In the genomic region with DNA sequence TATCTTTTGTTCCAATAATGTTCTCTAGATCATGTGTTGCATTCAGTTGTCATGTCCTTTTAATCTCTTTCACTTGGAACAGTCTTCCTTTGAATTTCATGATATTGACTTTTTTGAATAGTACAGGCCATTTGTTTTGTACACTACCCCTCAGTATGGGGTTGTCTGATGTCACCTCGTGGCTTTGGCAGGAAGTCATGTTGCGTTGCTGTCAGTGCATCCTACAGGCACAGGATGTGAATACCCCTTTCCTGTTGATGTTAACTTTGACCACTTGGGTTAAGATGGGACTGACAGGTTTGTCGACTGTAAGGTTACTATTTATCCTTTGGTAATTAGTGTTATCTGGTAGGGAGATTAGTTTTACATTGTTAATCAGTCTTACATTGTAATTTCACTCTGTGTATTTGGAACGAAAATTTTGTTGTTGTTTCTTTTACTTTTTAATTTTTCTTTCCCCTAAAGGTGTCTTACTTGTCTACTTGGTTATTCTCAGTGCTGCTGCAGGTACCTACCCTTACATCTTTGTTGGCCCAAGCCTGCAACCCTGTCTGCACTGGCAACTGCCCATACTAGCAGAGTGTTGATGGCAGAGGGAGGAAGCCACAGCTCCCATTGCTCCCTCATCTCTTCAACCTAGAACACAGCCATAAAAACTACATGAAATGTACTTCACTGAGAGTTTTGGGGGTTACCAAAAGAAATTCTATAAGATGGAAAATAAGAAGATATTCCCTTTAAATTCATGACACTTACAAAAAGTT, we compare ENCODE assay signal across 9 cellular contexts. TPM values are rescaled to one million over a fixed set of nuclear protein-coding genes. Genes with fewer than 3 reads are reported as not detected.
A peak's percentile ranks its signal among the peaks of the same experiment; 100 is the strongest.
DNase-seq lines count a peak whose midpoint lies in the region; ATAC-seq and TF ChIP-seq lines count a peak whose summit lies in the region.
"Had no signal": no experiment of that assay in that cellular context is flagged by ENCODE, and none has a peak within 500 bp of the region (broad histone marks: within the 10 kb centered on the region; RNA-seq: fewer than 3 reads in every experiment).

No MANE protein-coding gene starts in this region.

- TF ChIP-seq CTCF in mucosa of descending colon (IDR thresholded peaks at IDR 0.05) (no peak), ovary (IDR thresholded peaks at IDR 0.05) (no peak)

- H4K20me1 ChIP-seq in Karpas-422 (ENCODE audit: insufficient read depth, low read depth, low read length): no peaks in the 10 kb centered on the region

- H3K4me2 ChIP-seq in Karpas-422 (ENCODE audit: low read depth, low read length, poor library complexity, severe bottlenecking): no peak overlapping the region
- H3K4me2 ChIP-seq: KMS-11 had no signal

- no peak overlapping the region for H3K27ac ChIP-seq in ovary
- H3K27ac ChIP-seq in Karpas-422 (ENCODE audit: low read length): no peak overlapping the region
- H3K27ac ChIP-seq: KMS-11 had no signal

- H3K9ac ChIP-seq in Karpas-422 (ENCODE audit: low read length): no peak overlapping the region
- H3K9ac ChIP-seq: KMS-11 had no signal

- WGBS in ovary, 3 donors: 51 to 65% (median 58%) methylated on average over 4 of the region's 4 CpGs

- no peaks in the 10 kb centered on the region for H3K79me2 ChIP-seq in Karpas-422 (ENCODE audit: low read length)

- no peak overlapping the region for H2AFZ ChIP-seq in Karpas-422 (ENCODE audit: low read length)

- H3K36me3 ChIP-seq in mucosa of descending colon (ENCODE audit: low read depth) (no peaks in the 10 kb centered on the region), ovary (no peaks in the 10 kb centered on the region), Karpas-422 (ENCODE audit: insufficient read depth, low read length) (no peaks in the 10 kb centered on the region)

- H3K4me1 ChIP-seq in mucosa of descending colon (ENCODE audit: low read depth): no peaks in the 10 kb centered on the region
- no peaks in the 10 kb centered on the region for H3K4me1 ChIP-seq in ovary (ENCODE audit: insufficient read depth)
- no peaks in the 10 kb centered on the region for H3K4me1 ChIP-seq in Karpas-422 (ENCODE audit: low read length)

- intact Hi-C loops in mucosa of descending colon (cut with DNase I, micrococcal nuclease): no loop called here
- intact Hi-C loops in ovary (cut with DNase I): no loop called here

- no peak for TF ChIP-seq EP300 in ovary (IDR thresholded peaks at IDR 0.05)

- no peaks in the 10 kb centered on the region for H3K9me2 ChIP-seq in Karpas-422 (replicated peaks; ENCODE audit: insufficient read depth, low read length)

- H3K9me3 ChIP-seq in mucosa of descending colon: no peaks in the 10 kb centered on the region
- H3K9me3 ChIP-seq in ovary: no peaks in the 10 kb centered on the region
- H3K9me3 ChIP-seq in Karpas-422 (ENCODE audit: low read length): no peaks in the 10 kb centered on the region

- ATAC-seq in GM18505 (IDR thresholded peaks at IDR 0.05; ENCODE audit: unreplicated experiment) (peak; percentile 85), GM21576 (IDR thresholded peaks at IDR 0.05; ENCODE audit: unreplicated experiment) (peak; percentile 55), mucosa of descending colon (peak; percentile 79), HG02571 (IDR thresholded peaks at IDR 0.05; ENCODE audit: unreplicated experiment) (no peak)

- TF ChIP-seq POLR2A in GM18505 (IDR thresholded peaks at IDR 0.05; ENCODE audit: borderline replicate concordance, extremely low read depth, insufficient read depth, insufficient read length): no peak
- TF ChIP-seq POLR2A in ovary (IDR thresholded peaks at IDR 0.05): no peak

- DNase-seq in T follicular helper cell (ENCODE audit: low read depth) (peak; percentile 47), mucosa of descending colon (no peak), ovary (no peak), DMS79 (lab: John Stamatoyannopoulos, UW) (no peak), Karpas-422 (no peak)

- H3K4me3 ChIP-seq in mucosa of descending colon (no peak overlapping the region), ovary (no peak overlapping the region), Karpas-422 (ENCODE audit: low read length) (no peak overlapping the region)

- H3K27me3 ChIP-seq in ovary (no peaks in the 10 kb centered on the region), Karpas-422 (ENCODE audit: low read length) (0 out of 2 replicates have a peak, but pooled peaks cover under 1% of the 10 kb centered on the region)

RNA-seq across cellular contexts. Expression of a gene that starts 14.7 kb away (rescaled TPM):
- total RNA-seq in mucosa of descending colon (10 to 100 TPM; 40.3 to 92.0 (median 41.1) TPM), ovary (10 to 100 TPM; 14.0 to 73.2 (median 23.7) TPM)
- polyA plus RNA-seq in ovary: 10 to 100 TPM; 10.0 to 17.6 TPM
- 41.7 and 67.2 TPM in 2 replicates for total RNA-seq in Karpas-422 (2014; rRNA removed; shearing (Covaris generic); ENCODE audit: low replicate concordance)
